22 cellular contexts compared by ENCODE assay signal in genomic region chr3:40864146-40864782, GRCh38.
"Had no signal": no experiment of that assay in that cellular context is flagged by ENCODE, and none has a peak within 500 bp of the region (broad histone marks: within the 10 kb centered on the region; RNA-seq: fewer than 3 reads in every experiment).

No MANE protein-coding gene starts in this region.

- H3K27ac ChIP-seq: parathyroid adenoma, stomach, upper lobe of left lung had no signal

- H3K4me1 ChIP-seq: parathyroid adenoma had no signal

- H3K9ac ChIP-seq: parathyroid adenoma had no signal

- H3K9me3 ChIP-seq: ascending aorta, heart right ventricle, stomach, testis, upper lobe of left lung had no signal

- H3K79me2 ChIP-seq: parathyroid adenoma had no signal

- H3K36me3 ChIP-seq: ascending aorta, heart right ventricle, stomach, upper lobe of left lung had no signal

- H3K9me3 Mint-ChIP-seq: activated CD4-positive, alpha-beta T cell treated with anti-CD3 and anti-CD28 coated beads, Interleukin-2, amount 10 ng/mL, durations not matched to agents 7 days and 5 days; naive thymus-derived CD4-positive, alpha-beta T cell; stimulated activated effector memory CD8-positive, alpha-beta T cell treated with anti-CD3 and anti-CD28 coated beads, Interleukin-12 subunit alpha, Interleukin-12 subunit beta, amount 100 ng/mL, for 72 hours had no signal

- H3K27me3 ChIP-seq: ascending aorta, heart right ventricle, stomach, testis, upper lobe of left lung had no signal

- ATAC-seq: left ventricle myocardium superior; naive thymus-derived CD4-positive, alpha-beta T cell; stimulated activated effector memory CD8-positive, alpha-beta T cell treated with anti-CD3 and anti-CD28 coated beads, Interleukin-12 subunit alpha, Interleukin-12 subunit beta, amount 100 ng/mL, for 72 hours had no signal

- H3K4me3 ChIP-seq: ascending aorta, heart right ventricle, stomach, testis, upper lobe of left lung had no signal

- H3K36me3 Mint-ChIP-seq: naive thymus-derived CD4-positive, alpha-beta T cell; stimulated activated effector memory CD8-positive, alpha-beta T cell treated with anti-CD3 and anti-CD28 coated beads, Interleukin-12 subunit alpha, Interleukin-12 subunit beta, amount 100 ng/mL, for 72 hours had no signal

- H3K4me1 Mint-ChIP-seq: activated CD4-positive, alpha-beta T cell treated with anti-CD3 and anti-CD28 coated beads, Interleukin-2, amount 10 ng/mL, durations not matched to agents 7 days and 5 days; naive thymus-derived CD4-positive, alpha-beta T cell; stimulated activated effector memory CD8-positive, alpha-beta T cell treated with anti-CD3 and anti-CD28 coated beads, Interleukin-12 subunit alpha, Interleukin-12 subunit beta, amount 100 ng/mL, for 72 hours had no signal

- H3K27ac Mint-ChIP-seq: activated CD4-positive, alpha-beta T cell treated with anti-CD3 and anti-CD28 coated beads, Interleukin-2, amount 10 ng/mL, durations not matched to agents 7 days and 5 days; naive thymus-derived CD4-positive, alpha-beta T cell; stimulated activated effector memory CD8-positive, alpha-beta T cell treated with anti-CD3 and anti-CD28 coated beads, Interleukin-12 subunit alpha, Interleukin-12 subunit beta, amount 100 ng/mL, for 72 hours had no signal

- DNase-seq: activated CD4-positive, alpha-beta T cell treated with anti-CD3 and anti-CD28 coated beads, Interleukin-2, amount 10 ng/mL, durations not matched to agents 7 days and 5 days; activated CD8-positive, alpha-beta memory T cell treated with anti-CD3 and anti-CD28 coated beads for 24 hours; activated CD8-positive, alpha-beta memory T cell treated with anti-CD3 and anti-CD28 coated beads, Interleukin-2, amount 50 U/mL, for 48 hours; activated effector memory CD4-positive, alpha-beta T cell treated with anti-CD3 and anti-CD28 coated beads, Interleukin-2, amount 50 U/mL, for 16 hours; activated naive CD4-positive, alpha-beta T cell treated with anti-CD3 and anti-CD28 coated beads, Interleukin-2, amount 50 U/mL, for 16 hours; activated T-cell treated with anti-CD3 and anti-CD28 coated beads, Interleukin-2, amount 50 U/mL, for 48 hours; dermis blood vessel endothelial cell; effector memory CD4-positive, alpha-beta T cell; erythroblast; heart right ventricle; left ventricle myocardium superior; mesendoderm; naive thymus-derived CD4-positive, alpha-beta T cell; stimulated activated CD4-positive, alpha-beta T cell treated with anti-CD3 and anti-CD28 coated beads, Interleukin-4, amount 100 ng/mL, for 24 hours; stomach; T-helper 1 cell; T-helper 9 cell; testis had no signal

- H3K4me3 Mint-ChIP-seq: activated CD4-positive, alpha-beta T cell treated with anti-CD3 and anti-CD28 coated beads, Interleukin-2, amount 10 ng/mL, durations not matched to agents 7 days and 5 days; naive thymus-derived CD4-positive, alpha-beta T cell; stimulated activated effector memory CD8-positive, alpha-beta T cell treated with anti-CD3 and anti-CD28 coated beads, Interleukin-12 subunit alpha, Interleukin-12 subunit beta, amount 100 ng/mL, for 72 hours had no signal

- H2AFZ ChIP-seq: parathyroid adenoma had no signal
